Comparison of ENCODE assay signal across 8 cellular contexts in genomic region chr6:35601331-35602132, GRCh38.
DNase-seq lines count a peak whose midpoint lies in the region; ATAC-seq and TF ChIP-seq lines count a peak whose summit lies in the region.

No MANE protein-coding gene starts in this region.

- peak; percentile 19 for DNase-seq in DMS79 (lab: John Stamatoyannopoulos, UW)
- DNase-seq in NCI-H69 (lab: John Stamatoyannopoulos, UW): peak; percentile 52
- peak; percentile 80 for DNase-seq in activated effector memory CD4-positive, alpha-beta T cell treated with anti-CD3 and anti-CD28 coated beads, Interleukin-2, amount 50 U/mL, for 16 hours
- DNase-seq in foreskin melanocyte: peak; percentile 92
- no peak for DNase-seq in osteoblast (ENCODE audit: insufficient read length, low spot score, missing footprints)
- no peak for DNase-seq in middle frontal gyrus (ENCODE audit: extremely low spot score, low spot score)

- H2AFZ ChIP-seq in osteoblast (ENCODE audit: low read length): peak overlapping the region; percentile 66

- H3K27ac ChIP-seq in osteoblast (ENCODE audit: low read depth, low read length) (peak overlapping the region; percentile 84), urinary bladder (ENCODE audit: low read depth) (peak overlapping the region; percentile 91)

- no peaks in the 10 kb centered on the region for H4K20me1 ChIP-seq in osteoblast (ENCODE audit: insufficient read depth, low read length)

- no peaks in the 10 kb centered on the region for H3K79me2 ChIP-seq in osteoblast (ENCODE audit: insufficient read depth, low read length)

- no peak for TF ChIP-seq CTCF in osteoblast (IDR thresholded peaks at IDR 0.05; ENCODE audit: extremely low read depth, low read depth, low read length)

- H3K9me3 ChIP-seq in osteoblast (ENCODE audit: low read depth, low read length): no peaks in the 10 kb centered on the region

- H3K36me3 ChIP-seq in osteoblast (ENCODE audit: insufficient read depth, low read length): no peaks in the 10 kb centered on the region
- H3K36me3 ChIP-seq in urinary bladder (ENCODE audit: insufficient read depth): peaks cover 2% of the 10 kb centered on the region

- no peak for ATAC-seq in HG03139 (IDR thresholded peaks at IDR 0.05; ENCODE audit: unreplicated experiment)

- no peaks in the 10 kb centered on the region for H3K27me3 ChIP-seq in osteoblast (ENCODE audit: insufficient read depth, low read length)

- peak overlapping the region; percentile 82 for H3K4me2 ChIP-seq in osteoblast (ENCODE audit: insufficient read depth, low read length)

- WGBS in urinary bladder: 6% methylated on average over 8 of the region's 8 CpGs

- H3K4me3 ChIP-seq in osteoblast (ENCODE audit: insufficient read depth, low read length) (peak overlapping the region; percentile 54), urinary bladder (ENCODE audit: low read depth, low read length) (peak overlapping the region; percentile 14)

- H3K4me1 ChIP-seq in osteoblast (ENCODE audit: insufficient read depth, low read length): peaks cover 43% of the 10 kb centered on the region
- H3K4me1 ChIP-seq in urinary bladder (ENCODE audit: insufficient read depth): no peaks in the 10 kb centered on the region

Comparison
In these comparisons a context has a peak if more than half of its experiments do, and no peak if none do; other contexts are left out.
1. DNase-seq: peak in DMS79 (single experiment), NCI-H69 (single experiment), activated effector memory CD4-positive, alpha-beta T cell treated with anti-CD3 and anti-CD28 coated beads, Interleukin-2, amount 50 U/mL, for 16 hours (single experiment) and foreskin melanocyte (single experiment); none in osteoblast (single experiment) and middle frontal gyrus (single experiment).